Comparison of ENCODE assay signal across 33 cellular contexts in genomic region chr10:102306710-102307109, GRCh38.
"Had no signal": no experiment of that assay in that cellular context is flagged by ENCODE, and none has a peak within 500 bp of the region (broad histone marks: within the 10 kb centered on the region; RNA-seq: fewer than 3 reads in every experiment).

No MANE protein-coding gene starts in this region.

- H3K4me1 ChIP-seq: parathyroid adenoma, testis, uterus had no signal

- H3K4me3 ChIP-seq: neural progenitor cell, ovary, right atrium auricular region, right lobe of liver, sigmoid colon, skin epidermis, smooth muscle cell, spleen, suprapubic skin, testis, tibial artery, transverse colon, upper lobe of right lung, uterus had no signal

- DNase-seq: naive thymus-derived CD4-positive, alpha-beta T cell; natural killer cell; occipital lobe; ovary; posterior cingulate gyrus; retina; right lobe of liver; sigmoid colon; spleen; stimulated activated CD4-positive, alpha-beta T cell treated with anti-CD3 and anti-CD28 coated beads, Interleukin-12 subunit alpha, Interleukin-12 subunit beta, amount 100 ng/mL, for 4 hours; stimulated activated CD4-positive, alpha-beta T cell treated with anti-CD3 and anti-CD28 coated beads, Interleukin-1b, Interleukin-23, amount 100 ng/mL, for 48 hours; stimulated activated CD4-positive, alpha-beta T cell treated with anti-CD3 and anti-CD28 coated beads, Interleukin-4, amount 100 ng/mL, for 1 hour; stimulated activated CD4-positive, alpha-beta T cell treated with anti-CD3 and anti-CD28 coated beads, Interleukin-4, amount 100 ng/mL, for 4 hours; stimulated activated CD8-positive, alpha-beta memory T cell treated with anti-CD3 and anti-CD28 coated beads, Interleukin-4, amount 100 ng/mL, for 48 hours; stimulated activated naive CD4-positive, alpha-beta T cell; stimulated activated naive CD8-positive, alpha-beta T cell treated with anti-CD3 and anti-CD28 coated beads, Interleukin-15, amount 100 ng/mL, for 72 hours; stimulated activated naive CD8-positive, alpha-beta T cell treated with anti-CD3 and anti-CD28 coated beads, Interleukin-15, Interleukin-2, amounts not matched to agents 100 U/mL and 50 U/mL, for 24 hours; substantia nigra; testis; tibial artery; transverse colon; upper lobe of right lung; uterus had no signal

- H3K36me3 ChIP-seq: neural progenitor cell, ovary, right atrium auricular region, right lobe of liver, sigmoid colon, suprapubic skin, transverse colon, upper lobe of right lung, uterus had no signal

- H3K4me3 Mint-ChIP-seq: naive thymus-derived CD4-positive, alpha-beta T cell; natural killer cell; nephron; neural progenitor cell; stimulated activated memory B cell treated with anti-CD40 and anti-IgM and Interleukin-4, amounts not matched to agents 10 μg/mL and 1 μg/mL and 100 μg/mL, for 72 hours; stimulated activated naive CD8-positive, alpha-beta T cell treated with anti-CD3 and anti-CD28 coated beads, Interleukin-15, amount 100 ng/mL, for 72 hours; type B pancreatic cell had no signal

- H3K4me2 ChIP-seq: neural progenitor cell, smooth muscle cell had no signal

- H3K27me3 ChIP-seq: neural progenitor cell, ovary, right atrium auricular region, right lobe of liver, sigmoid colon, spleen, suprapubic skin, testis, tibial artery, transverse colon, upper lobe of right lung, uterus had no signal

- H3K27ac ChIP-seq: neural progenitor cell, ovary, parathyroid adenoma, right atrium auricular region, right lobe of liver, sigmoid colon, skin epidermis, spleen, suprapubic skin, testis, tibial artery, transverse colon, upper lobe of right lung, uterus had no signal

- ATAC-seq: naive thymus-derived CD4-positive, alpha-beta T cell; natural killer cell; right lobe of liver; stimulated activated memory B cell treated with anti-CD40 and anti-IgM and Interleukin-4, amounts not matched to agents 10 μg/mL and 1 μg/mL and 100 μg/mL, for 72 hours; stimulated activated naive CD8-positive, alpha-beta T cell treated with anti-CD3 and anti-CD28 coated beads, Interleukin-15, amount 100 ng/mL, for 72 hours; stimulated activated naive CD8-positive, alpha-beta T cell treated with anti-CD3 and anti-CD28 coated beads, Interleukin-15, Interleukin-2, amounts not matched to agents 100 U/mL and 50 U/mL, for 24 hours; upper lobe of right lung had no signal

- H3K27ac Mint-ChIP-seq: naive thymus-derived CD4-positive, alpha-beta T cell; natural killer cell; nephron; neural progenitor cell; stimulated activated memory B cell treated with anti-CD40 and anti-IgM and Interleukin-4, amounts not matched to agents 10 μg/mL and 1 μg/mL and 100 μg/mL, for 72 hours; type B pancreatic cell had no signal

- H3K36me3 Mint-ChIP-seq: natural killer cell had no signal

- H3K27me3 Mint-ChIP-seq: naive thymus-derived CD4-positive, alpha-beta T cell; progenitor cell of endocrine pancreas; stimulated activated memory B cell treated with anti-CD40 and anti-IgM and Interleukin-4, amounts not matched to agents 10 μg/mL and 1 μg/mL and 100 μg/mL, for 72 hours; stimulated activated naive CD8-positive, alpha-beta T cell treated with anti-CD3 and anti-CD28 coated beads, Interleukin-15, amount 100 ng/mL, for 72 hours; type B pancreatic cell had no signal

- H3K9me3 ChIP-seq: ovary, right atrium auricular region, right lobe of liver, sigmoid colon, spleen, suprapubic skin, testis, tibial artery, transverse colon, upper lobe of right lung, uterus had no signal

- H3K9ac ChIP-seq: neural progenitor cell, parathyroid adenoma had no signal

- H2AFZ ChIP-seq: neural progenitor cell, parathyroid adenoma had no signal
